7 cellular contexts compared by ENCODE assay signal in the genomic region with DNA sequence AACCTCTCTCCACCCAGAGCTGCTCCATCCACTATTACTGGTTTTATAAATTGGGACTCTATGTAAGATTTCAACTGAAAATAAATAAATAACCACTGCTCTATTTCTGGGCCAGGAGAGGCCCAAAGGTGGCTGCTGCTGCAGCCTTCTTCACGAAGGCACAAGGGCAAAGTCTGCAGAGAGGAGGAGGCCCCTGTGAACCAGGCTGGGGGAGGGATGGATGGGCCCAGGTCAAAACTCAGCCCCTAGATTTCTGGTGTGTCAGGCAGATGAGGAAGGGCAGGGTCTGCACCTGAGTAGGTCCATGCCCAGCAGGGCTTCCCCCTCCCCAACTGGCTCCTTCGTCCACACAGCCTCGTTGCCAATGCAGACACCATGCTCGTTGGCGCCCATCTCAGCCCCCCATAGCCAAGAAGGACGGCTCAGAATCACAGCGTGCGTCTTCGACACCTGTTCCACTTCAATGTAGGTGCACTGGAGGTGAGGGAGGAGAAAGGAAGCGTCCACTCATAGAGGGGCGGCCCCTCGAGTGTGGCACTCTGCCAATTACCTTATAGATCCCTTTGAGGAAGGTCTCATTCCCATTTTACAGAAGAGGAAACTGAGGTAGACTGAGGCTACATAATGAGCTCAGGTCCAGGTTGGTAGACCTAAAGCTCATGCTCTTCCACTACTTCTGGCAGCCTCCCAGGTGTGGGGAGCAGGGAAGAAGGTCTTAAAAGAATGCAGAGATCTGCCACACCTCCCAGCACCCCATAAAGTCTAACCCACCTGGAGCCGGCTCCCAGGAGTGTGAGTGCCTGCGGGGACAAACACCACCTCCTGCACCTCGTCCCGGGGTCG.
DNase-seq lines count a peak whose midpoint lies in the region; ATAC-seq and TF ChIP-seq lines count a peak whose summit lies in the region.

No MANE protein-coding gene starts in this region.

- peak overlapping the region; percentile 97 for H3K4me3 Mint-ChIP-seq in stimulated activated effector memory CD8-positive, alpha-beta T cell treated with anti-CD3 and anti-CD28 coated beads, Interleukin-12 subunit alpha, Interleukin-12 subunit beta, amount 100 ng/mL, for 72 hours

- DNase-seq in HL-60 (ENCODE audit: low read depth in 1 of 2, low spot score in 1 of 2) (no peak), iPS DF 6.9 (ENCODE audit: low read depth, low spot score) (no peak)
- no peak for DNase-seq in stimulated activated effector memory CD8-positive, alpha-beta T cell treated with anti-CD3 and anti-CD28 coated beads, Interleukin-12 subunit alpha, Interleukin-12 subunit beta, amount 100 ng/mL, for 72 hours (ENCODE audit: low spot score in 2 of 2)

- H3K4me3 ChIP-seq in HL-60 (replicated peaks; ENCODE audit: insufficient read depth, low read length): peak overlapping the region; percentile 92
- H3K4me3 ChIP-seq in WI38 (ENCODE audit: low read depth, low read length): peak overlapping the region; percentile 88
- peak overlapping the region; percentile 53; the same call in 1 of the 2 replicates for H3K4me3 ChIP-seq in iPS DF 6.9 (ENCODE audit: low read length)

- WGBS in iPS DF 6.9 (ENCODE audit: insufficient coverage, insufficient read length): no CpG with 5 or more reads among the region's 17 CpGs

- peaks cover 6% of the 10 kb centered on the region for H3K36me3 Mint-ChIP-seq in stimulated activated effector memory CD8-positive, alpha-beta T cell treated with anti-CD3 and anti-CD28 coated beads, Interleukin-12 subunit alpha, Interleukin-12 subunit beta, amount 100 ng/mL, for 72 hours

- no peak for ATAC-seq in stimulated activated effector memory CD8-positive, alpha-beta T cell treated with anti-CD3 and anti-CD28 coated beads, Interleukin-12 subunit alpha, Interleukin-12 subunit beta, amount 100 ng/mL, for 72 hours
- ATAC-seq in HG02884 (IDR thresholded peaks at IDR 0.05; ENCODE audit: unreplicated experiment): no peak
- no peak for ATAC-seq in HG02610 (IDR thresholded peaks at IDR 0.05; ENCODE audit: unreplicated experiment)
- ATAC-seq in HG03159 (IDR thresholded peaks at IDR 0.05; ENCODE audit: unreplicated experiment): no peak

- peaks cover 11% of the 10 kb centered on the region for H3K36me3 ChIP-seq in iPS DF 6.9 (ENCODE audit: control insufficient read depth, insufficient read depth, low read length)

- H3K9me3 Mint-ChIP-seq in stimulated activated effector memory CD8-positive, alpha-beta T cell treated with anti-CD3 and anti-CD28 coated beads, Interleukin-12 subunit alpha, Interleukin-12 subunit beta, amount 100 ng/mL, for 72 hours: no peaks in the 10 kb centered on the region

- peak overlapping the region; percentile 98 for H3K27ac Mint-ChIP-seq in stimulated activated effector memory CD8-positive, alpha-beta T cell treated with anti-CD3 and anti-CD28 coated beads, Interleukin-12 subunit alpha, Interleukin-12 subunit beta, amount 100 ng/mL, for 72 hours

- peaks cover 9% of the 10 kb centered on the region for H3K4me1 ChIP-seq in iPS DF 6.9 (ENCODE audit: control insufficient read depth, insufficient read depth, low read length)

- peaks cover 3% of the 10 kb centered on the region for H3K27me3 ChIP-seq in HL-60 (ENCODE audit: insufficient read depth, poor library complexity, severe bottlenecking)
- no peaks in the 10 kb centered on the region for H3K27me3 ChIP-seq in iPS DF 6.9 (ENCODE audit: control insufficient read depth, insufficient read depth, low read length)

- H3K27ac ChIP-seq in HL-60 (replicated peaks) (no peak overlapping the region), iPS DF 6.9 (ENCODE audit: low read length) (no peak overlapping the region)

- H3K4me1 Mint-ChIP-seq in stimulated activated effector memory CD8-positive, alpha-beta T cell treated with anti-CD3 and anti-CD28 coated beads, Interleukin-12 subunit alpha, Interleukin-12 subunit beta, amount 100 ng/mL, for 72 hours: peaks cover 35% of the 10 kb centered on the region

- TF ChIP-seq CTCF in HL-60 (IDR thresholded peaks at IDR 0.05; ENCODE audit: insufficient read depth, low read length) (no peak), WI38 (IDR thresholded peaks at IDR 0.05; ENCODE audit: low read depth, low read length) (no peak)

- H3K9me3 ChIP-seq in iPS DF 6.9 (ENCODE audit: control insufficient read depth, insufficient read depth, low read length): no peaks in the 10 kb centered on the region
